18 cellular contexts compared by ENCODE assay signal in the genomic region with DNA sequence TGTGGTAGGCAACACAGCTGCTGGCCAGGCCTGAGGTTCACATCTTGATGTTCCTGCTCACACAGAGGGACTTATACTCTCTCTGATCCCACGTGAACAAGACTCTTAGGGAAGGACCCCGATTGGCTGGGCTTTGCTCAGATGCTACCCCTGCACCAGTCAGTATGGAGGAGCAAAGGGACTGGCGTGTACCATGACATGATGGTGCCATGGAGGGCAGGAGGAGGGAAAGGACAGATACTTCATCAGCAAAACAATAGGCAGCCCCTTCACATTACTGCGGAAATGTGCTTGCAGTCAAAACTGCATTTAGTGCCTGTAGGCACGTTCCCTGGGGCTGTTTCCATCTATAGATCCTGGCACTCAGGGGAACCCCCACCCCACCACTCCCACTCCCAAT. TPM values are rescaled to one million over a fixed set of nuclear protein-coding genes. Genes with fewer than 3 reads are reported as not detected.
DNase-seq lines count a peak whose midpoint lies in the region; ATAC-seq and TF ChIP-seq lines count a peak whose summit lies in the region.
"Had no signal": no experiment of that assay in that cellular context is flagged by ENCODE, and none has a peak within 500 bp of the region (broad histone marks: within the 10 kb centered on the region; RNA-seq: fewer than 3 reads in every experiment).

No MANE protein-coding gene starts in this region.

- H3K4me1 ChIP-seq in PC-9 (replicated peaks; ENCODE audit: insufficient read depth) (peaks cover 83% of the 10 kb centered on the region), neural progenitor cell (peaks cover 29% of the 10 kb centered on the region), testis (peaks cover 8% of the 10 kb centered on the region)
- H3K4me1 ChIP-seq: BE2C had no signal

- intact Hi-C loops in activated naive CD4-positive, alpha-beta T cell treated with anti-CD3 and anti-CD28 coated beads for 36 hours (cut with micrococcal nuclease) = loop anchor here (1.0 to 2.0 kb wide), 3 partner anchors 9 to 25 kb away; no protein-coding TSS in a partner anchor
- intact Hi-C loops in PC-9 (cut with micrococcal nuclease; ENCODE audit: unreplicated experiment) (loop anchor here (1.0 to 2.0 kb wide), 2 partner anchors 17 to 25 kb away; no protein-coding TSS in a partner anchor), testis (cut with DNase I; ENCODE audit: low total_unique reads) (no loop called here)

- no peaks in the 10 kb centered on the region for H4K20me1 ChIP-seq in PC-9 (ENCODE audit: insufficient read depth)
- H4K20me1 ChIP-seq in neural progenitor cell (ENCODE audit: low read depth) = no peaks in the 10 kb centered on the region

- ATAC-seq in central memory CD8-positive, alpha-beta T cell (replicated peaks; ENCODE audit: extremely low read depth, poor library complexity, severe bottlenecking) = no peak
- no peak for ATAC-seq in HG02678 (IDR thresholded peaks at IDR 0.05; ENCODE audit: unreplicated experiment)

- TF ChIP-seq POLR2A in testis (IDR thresholded peaks at IDR 0.05) = no peak

- no peak for DNase-seq in activated naive CD4-positive, alpha-beta T cell treated with anti-CD3 and anti-CD28 coated beads for 36 hours
- DNase-seq in activated naive CD4-positive, alpha-beta T cell treated with anti-CD3 and anti-CD28 coated beads, Interleukin-2, amount 50 U/mL, for 16 hours = no peak
- DNase-seq in PC-9 (no peak), neural progenitor cell (ENCODE audit: low spot score) (no peak), testis (no peak), NCI-H2171 (lab: John Stamatoyannopoulos, UW) (no peak)
- no peak for DNase-seq in central memory CD8-positive, alpha-beta T cell (ENCODE audit: low spot score in 2 of 2)
- DNase-seq: BE2C, GDM1, Karpas-422, NCI-H1092, NCI-H2029 treated with DMSO at 0.1 percent for 48 hours, NCI-H446, occipital lobe, substantia nigra had no signal

- POLR2A ChIA-PET in PC-9 (lab: Charles Lee; ENCODE audit: unreplicated experiment) = interaction anchor here (0.6 kb wide), 1 partner anchor 53 kb away, joined by 9 read pairs; no protein-coding TSS in a partner anchor

- H3K27me3 ChIP-seq in PC-9 (ENCODE audit: insufficient read depth, low read depth) (no peaks in the 10 kb centered on the region), neural progenitor cell (no peaks in the 10 kb centered on the region), testis (no peaks in the 10 kb centered on the region)
- H3K27me3 ChIP-seq: BE2C, vagina had no signal

- H3F3A ChIP-seq in PC-9 (ENCODE audit: insufficient read depth, low read depth) (peaks cover 79% of the 10 kb centered on the region), neural progenitor cell (ENCODE audit: low read depth) (peaks cover 31% of the 10 kb centered on the region)

- H2AFZ ChIP-seq in PC-9 (no peak overlapping the region), neural progenitor cell (replicated peaks) (no peak overlapping the region)

- H3K36me3 ChIP-seq in PC-9 (ENCODE audit: low read depth) (no peaks in the 10 kb centered on the region), neural progenitor cell (no peaks in the 10 kb centered on the region), testis (ENCODE audit: low read depth, missing control alignments) (no peaks in the 10 kb centered on the region)
- H3K36me3 ChIP-seq: BE2C, vagina had no signal

- WGBS in testis, 2 donors = 70 to 91% methylated on average over 5 of the region's 5 CpGs

- no peak overlapping the region for H3K9ac ChIP-seq in neural progenitor cell

- no peaks in the 10 kb centered on the region for H3K36me3 Mint-ChIP-seq in activated naive CD4-positive, alpha-beta T cell treated with anti-CD3 and anti-CD28 coated beads for 36 hours (ENCODE audit: low read depth)
- H3K36me3 Mint-ChIP-seq in central memory CD8-positive, alpha-beta T cell (ENCODE audit: insufficient read depth) = peaks cover 2% of the 10 kb centered on the region
- H3K36me3 Mint-ChIP-seq in neural progenitor cell = no peaks in the 10 kb centered on the region

- H3K4me3 Mint-ChIP-seq in activated naive CD4-positive, alpha-beta T cell treated with anti-CD3 and anti-CD28 coated beads for 36 hours = no peak overlapping the region
- H3K4me3 Mint-ChIP-seq in central memory CD8-positive, alpha-beta T cell = no peak overlapping the region
- H3K4me3 Mint-ChIP-seq in neural progenitor cell = no peak overlapping the region
- H3K4me3 Mint-ChIP-seq: immature natural killer cell had no signal

- no peak overlapping the region for H3K4me3 ChIP-seq in PC-9
- H3K4me3 ChIP-seq in neural progenitor cell = no peak overlapping the region
- H3K4me3 ChIP-seq in testis = no peak overlapping the region
- H3K4me3 ChIP-seq: vagina had no signal

- no peaks in the 10 kb centered on the region for H3K9me2 ChIP-seq in PC-9 (ENCODE audit: insufficient read depth)

- H3K4me2 ChIP-seq in PC-9 (peak overlapping the region; percentile 41), neural progenitor cell (no peak overlapping the region)

- H3K79me2 ChIP-seq in PC-9 (ENCODE audit: low read depth) = no peaks in the 10 kb centered on the region
- H3K79me2 ChIP-seq in neural progenitor cell (ENCODE audit: low read depth) = no peaks in the 10 kb centered on the region

- H3K27ac ChIP-seq in PC-9 (peak overlapping the region; percentile 80), neural progenitor cell (no peak overlapping the region), testis (no peak overlapping the region)
- H3K27ac ChIP-seq: vagina had no signal

- peak overlapping the region; percentile 86 for H3K27ac Mint-ChIP-seq in activated naive CD4-positive, alpha-beta T cell treated with anti-CD3 and anti-CD28 coated beads for 36 hours
- peak overlapping the region; percentile 71 for H3K27ac Mint-ChIP-seq in central memory CD8-positive, alpha-beta T cell (ENCODE audit: low read depth)
- H3K27ac Mint-ChIP-seq in neural progenitor cell = peak overlapping the region; percentile 10

- H3K4me1 Mint-ChIP-seq in activated naive CD4-positive, alpha-beta T cell treated with anti-CD3 and anti-CD28 coated beads for 36 hours (ENCODE audit: low read depth) = peaks cover 71% of the 10 kb centered on the region
- peaks cover 20% of the 10 kb centered on the region for H3K4me1 Mint-ChIP-seq in central memory CD8-positive, alpha-beta T cell
- H3K4me1 Mint-ChIP-seq in neural progenitor cell = peaks cover 25% of the 10 kb centered on the region

- no TSS peak for BruUV-seq in PC-9 (replicated peaks; lab: Mats Ljungman, UMichigan)

- no peaks in the 10 kb centered on the region for H3K27me3 Mint-ChIP-seq in activated naive CD4-positive, alpha-beta T cell treated with anti-CD3 and anti-CD28 coated beads for 36 hours (ENCODE audit: low read depth)
- no peaks in the 10 kb centered on the region for H3K27me3 Mint-ChIP-seq in central memory CD8-positive, alpha-beta T cell
- peaks cover 9% of the 10 kb centered on the region for H3K27me3 Mint-ChIP-seq in neural progenitor cell (ENCODE audit: insufficient read depth, low read depth)

- H3K9me3 ChIP-seq in PC-9 (ENCODE audit: insufficient read depth, low read depth) (no peaks in the 10 kb centered on the region), neural progenitor cell (ENCODE audit: low read depth) (no peaks in the 10 kb centered on the region), testis (no peaks in the 10 kb centered on the region)
- H3K9me3 ChIP-seq: BE2C, vagina had no signal

- no peak for TF ChIP-seq CTCF in PC-9 (conservative IDR thresholded peaks at IDR 0.05)
- no peak for TF ChIP-seq CTCF in neural progenitor cell (IDR thresholded peaks at IDR 0.05)
- no peak for TF ChIP-seq CTCF in testis (IDR thresholded peaks at IDR 0.05)

- CTCF ChIA-PET in activated naive CD4-positive, alpha-beta T cell treated with anti-CD3 and anti-CD28 coated beads for 36 hours (lab: Charles Lee) = interaction anchor here (1.2 to 1.3 kb wide), 2 partner anchors 35 to 43 kb away, joined by 3 read pairs; no protein-coding TSS in a partner anchor
- CTCF ChIA-PET in PC-9 (lab: Charles Lee) = no interaction called here

- H3K9me3 Mint-ChIP-seq in activated naive CD4-positive, alpha-beta T cell treated with anti-CD3 and anti-CD28 coated beads for 36 hours = no peaks in the 10 kb centered on the region
- H3K9me3 Mint-ChIP-seq in central memory CD8-positive, alpha-beta T cell = no peaks in the 10 kb centered on the region
- no peaks in the 10 kb centered on the region for H3K9me3 Mint-ChIP-seq in neural progenitor cell

RNA-seq across cellular contexts. Expression of gene ZFP36L2, which starts 42.7 kb away (rescaled TPM):
- total RNA-seq in activated naive CD4-positive, alpha-beta T cell treated with anti-CD3 and anti-CD28 coated beads for 36 hours = 10 to 100 TPM; 37.3 to 38.4 TPM
- total RNA-seq in PC-9 (2021) (31.3 and 34.3 TPM in 2 replicates), neural progenitor cell (ENCODE audit: low replicate concordance) (13.8 and 15.1 TPM in 2 replicates), testis (10 to 100 TPM; 35.7 to 54.4 TPM)
- 45.4 TPM for polyA plus RNA-seq in testis (ENCODE audit: insufficient read depth, low read depth, low replicate concordance)

Comparison
In these comparisons a context has a peak if more than half of its experiments do, and no peak if none do; other contexts are left out.
1. H3K27ac Mint-ChIP-seq: peak in every context shown above with its lines; median percentile 86 in activated naive CD4-positive, alpha-beta T cell treated with anti-CD3 and anti-CD28 coated beads for 36 hours; 71 in central memory CD8-positive, alpha-beta T cell; 10 in neural progenitor cell.